ENCODE assay signal across 1 cellular context in genomic region chr22:21013742-21014201, GRCh38.
TF ChIP-seq lines count a peak whose summit lies in the region.

No MANE protein-coding gene starts in this region.

TF ChIP-seq in A549, 52 proteins besides CTCF, POLR2A, EP300 and RAD21:
- TF ChIP-seq GATA3 (IDR thresholded peaks at IDR 0.05; ENCODE audit: borderline replicate concordance) (no peak), EHMT2 (IDR thresholded peaks at IDR 0.05; ENCODE audit: low read depth) (no peak), ZC3H11A (IDR thresholded peaks at IDR 0.05) (no peak), TP53 (CRISPR knock-in tag; IDR thresholded peaks at IDR 0.05) (no peak), HMGXB4 (CRISPR knock-in tag; IDR thresholded peaks at IDR 0.05; ENCODE audit: borderline replicate concordance) (no peak), RNF2 (IDR thresholded peaks at IDR 0.05; ENCODE audit: borderline replicate concordance, low read depth) (no peak), POLR2AphosphoS2 (conservative IDR thresholded peaks at IDR 0.05; ENCODE audit: low read length) (no peak), ELK1 (IDR thresholded peaks at IDR 0.05; ENCODE audit: low read depth, low read length) (no peak), MYC (IDR thresholded peaks at IDR 0.05; ENCODE audit: borderline replicate concordance, low read length) (no peak), JUN (IDR thresholded peaks at IDR 0.05) (no peak), CHD2 (IDR thresholded peaks at IDR 0.05; ENCODE audit: low read length, partially characterized antibody) (no peak), SMC3 (IDR thresholded peaks at IDR 0.05) (no peak), CEBPB (IDR thresholded peaks at IDR 0.05) (no peak), MAZ (IDR thresholded peaks at IDR 0.05; ENCODE audit: borderline replicate concordance, low read depth, low read length) (no peak), ATOH8 (CRISPR knock-in tag; IDR thresholded peaks at IDR 0.05; ENCODE audit: low read depth) (no peak), E2F6 (IDR thresholded peaks at IDR 0.05; ENCODE audit: borderline replicate concordance, low read depth) (no peak)
